ENCODE assay signal across 16 cellular contexts in the genomic region with DNA sequence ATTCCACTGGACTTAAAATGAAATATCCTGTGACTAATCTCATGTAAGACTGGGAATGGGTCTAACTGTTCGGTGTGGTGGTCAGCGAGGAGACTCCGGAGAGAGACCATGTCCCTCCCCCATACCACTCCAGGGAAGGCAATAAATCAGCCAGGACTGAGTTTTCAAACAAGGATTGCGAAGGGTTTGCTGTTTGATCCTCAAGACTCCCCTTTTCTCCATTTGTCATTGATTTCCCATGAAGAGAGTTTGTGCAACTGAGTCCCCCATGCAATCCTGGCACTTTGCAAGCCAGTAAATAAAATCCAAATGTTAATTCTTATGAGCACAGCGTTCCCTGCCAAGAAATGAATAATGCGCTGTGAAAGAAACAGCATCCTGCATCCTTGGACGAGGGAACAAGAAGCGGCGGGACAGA.
DNase-seq lines count a peak whose midpoint lies in the region; ATAC-seq and TF ChIP-seq lines count a peak whose summit lies in the region.
"Had no signal": no experiment of that assay in that cellular context is flagged by ENCODE, and none has a peak within 500 bp of the region (broad histone marks: within the 10 kb centered on the region; RNA-seq: fewer than 3 reads in every experiment).

No MANE protein-coding gene starts in this region.

- intact Hi-C loops in Right ventricle myocardium superior (cut with DNase I) (no loop called here), left ventricle myocardium inferior (cut with micrococcal nuclease) (no loop called here), sciatic nerve (cut with DNase I) (no loop called here)

- H3K27ac ChIP-seq in right atrium auricular region (peak overlapping the region in 1 of 2 donors; percentile 3), left ventricle myocardium inferior (replicated peaks) (peak overlapping the region; percentile 35)

- peaks cover 0 to 12% of the 10 kb centered on the region in 2 donors for H3K9me3 ChIP-seq in right atrium auricular region
- H3K9me3 ChIP-seq in left ventricle myocardium inferior (replicated peaks) = peaks cover 16% of the 10 kb centered on the region
- H3K9me3 ChIP-seq in MG63 = peaks cover 10% of the 10 kb centered on the region
- H3K9me3 ChIP-seq: Peyer's patch had no signal

- DNase-seq in Right ventricle myocardium superior (no peak), right atrium auricular region (ENCODE audit: low spot score) (no peak), left ventricle myocardium inferior (no peak), sciatic nerve (ENCODE audit: low spot score) (no peak), AG08396 (ENCODE audit: low spot score) (no peak), MG63 (no peak)
- no peak for DNase-seq in activated effector memory CD4-positive, alpha-beta T cell treated with Interleukin-2 at 50 U/mL for 16 hours
- DNase-seq: CD4-positive, alpha-beta T cell; DMS79; GDM1; NCI-H1436; NCI-H2081; NCI-H510A treated with DMSO at 0.1 percent for 48 hours; Peyer's patch had no signal

- ATAC-seq in Right ventricle myocardium superior (ENCODE audit: poor library complexity) (peak; percentile 59), sciatic nerve (peak; percentile 82), GM21576 (IDR thresholded peaks at IDR 0.05; ENCODE audit: unreplicated experiment) (no peak)
- ATAC-seq: GM23338 had no signal

- H3K4me1 ChIP-seq in right atrium auricular region = peaks cover 0 to 21% of the 10 kb centered on the region in 2 donors
- peaks cover 12% of the 10 kb centered on the region for H3K4me1 ChIP-seq in left ventricle myocardium inferior

- no peaks in the 10 kb centered on the region for H3K36me3 ChIP-seq in right atrium auricular region
- H3K36me3 ChIP-seq in left ventricle myocardium inferior = no peaks in the 10 kb centered on the region
- no peaks in the 10 kb centered on the region for H3K36me3 ChIP-seq in MG63
- H3K36me3 ChIP-seq: Peyer's patch had no signal

- H3K27me3 ChIP-seq in right atrium auricular region (no peaks in the 10 kb centered on the region), left ventricle myocardium inferior (ENCODE audit: low read depth) (peaks cover 24% of the 10 kb centered on the region), MG63 (no peaks in the 10 kb centered on the region)
- H3K27me3 ChIP-seq: Peyer's patch had no signal

- H3K4me3 ChIP-seq in right atrium auricular region (no peak overlapping the region), left ventricle myocardium inferior (no peak overlapping the region), MG63 (no peak overlapping the region)
- H3K4me3 ChIP-seq: GM23338, Peyer's patch had no signal

- TF ChIP-seq CTCF in right atrium auricular region (IDR thresholded peaks at IDR 0.05) (no peak), left ventricle myocardium inferior (IDR thresholded peaks at IDR 0.05; ENCODE audit: borderline replicate concordance) (no peak)
